In the genomic region with DNA sequence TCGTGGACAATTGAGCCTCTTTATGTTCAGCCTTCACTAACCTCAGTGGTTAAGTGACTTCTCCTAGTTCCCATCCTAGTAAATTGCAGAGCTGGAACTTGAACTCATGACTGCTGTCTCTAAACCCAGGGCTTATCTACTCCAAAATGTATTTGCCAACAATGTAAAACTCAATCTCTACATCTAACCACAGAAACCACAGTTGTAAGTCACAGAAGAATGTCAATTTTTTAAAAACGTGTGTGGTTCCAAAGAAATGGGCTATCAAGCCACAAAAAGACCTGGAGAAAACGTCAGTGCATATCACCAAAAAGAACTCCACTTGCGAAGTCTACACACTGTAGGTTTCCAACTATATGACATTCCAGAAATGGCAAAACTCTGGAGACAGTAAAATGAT, we compare ENCODE assay signal across 14 cellular contexts.
DNase-seq lines count a peak whose midpoint lies in the region; ATAC-seq and TF ChIP-seq lines count a peak whose summit lies in the region.
"Had no signal": no experiment of that assay in that cellular context is flagged by ENCODE, and none has a peak within 500 bp of the region (broad histone marks: within the 10 kb centered on the region; RNA-seq: fewer than 3 reads in every experiment).

No MANE protein-coding gene starts in this region.

- ATAC-seq in PC-3 (no peak), GM19467 (IDR thresholded peaks at IDR 0.05; ENCODE audit: unreplicated experiment) (no peak), GM19452 (IDR thresholded peaks at IDR 0.05; ENCODE audit: unreplicated experiment) (no peak)
- ATAC-seq in stimulated activated memory B cell treated with anti-CD40 and anti-IgM and Interleukin-4, amounts not matched to agents 10 μg/mL and 1 μg/mL and 100 μg/mL, for 72 hours: no peak

- H3K9me3 ChIP-seq in PC-3 (ENCODE audit: low read length): no peaks in the 10 kb centered on the region
- H3K9me3 ChIP-seq: transverse colon had no signal

- peak overlapping the region; percentile 0 for H3K4me3 Mint-ChIP-seq in activated T-cell treated with anti-CD3 and anti-CD28 coated beads, Interleukin-2, amount 50 U/mL, for 24 hours
- no peak overlapping the region for H3K4me3 Mint-ChIP-seq in stimulated activated memory B cell treated with anti-CD40 and anti-IgM and Interleukin-4, amounts not matched to agents 10 μg/mL and 1 μg/mL and 100 μg/mL, for 72 hours

- no peak overlapping the region for H3K4me3 ChIP-seq in PC-3 (ENCODE audit: low read length)
- H3K4me3 ChIP-seq: transverse colon had no signal

- intact Hi-C loops in PC-3 (cut with micrococcal nuclease): loop anchor here (10.0 kb wide), 2 partner anchors 97 to 247 kb away; a partner anchor contains a TSS

- DNase-seq in activated T-cell treated with anti-CD3 and anti-CD28 coated beads, Interleukin-2, amount 50 U/mL, for 24 hours: no peak
- no peak for DNase-seq in activated T-cell treated with anti-CD3 and anti-CD28 coated beads for 4 hours
- peak; percentile 52 for DNase-seq in PC-3
- peak; percentile 70 for DNase-seq in central memory CD4-positive, alpha-beta T cell
- DNase-seq in HPDE6-E6E7 (ENCODE audit: extremely low spot score): no peak
- DNase-seq: activated CD4-positive, alpha-beta T cell treated with anti-CD3 and anti-CD28 coated beads for 48 hours; left cardiac atrium; NCI-H2081; transverse colon had no signal

- H3K9me2 ChIP-seq in PC-3 (replicated peaks; ENCODE audit: low read length): no peaks in the 10 kb centered on the region

- no peak overlapping the region for H3K9ac ChIP-seq in PC-3 (ENCODE audit: low read length)
- H3K9ac ChIP-seq: parathyroid adenoma had no signal

- POLR2A ChIA-PET in PC-3 (lab: Charles Lee; ENCODE audit: unreplicated experiment): no interaction called here

- H4K20me1 ChIP-seq in PC-3 (ENCODE audit: low read length): no peaks in the 10 kb centered on the region

- H3K27ac ChIP-seq in PC-3 (ENCODE audit: low read length): no peak overlapping the region
- H3K27ac ChIP-seq: parathyroid adenoma, RWPE1, transverse colon had no signal

- CTCF ChIA-PET in PC-3 (lab: Charles Lee): no interaction called here

- H3K79me2 ChIP-seq in PC-3 (ENCODE audit: low read length): no peaks in the 10 kb centered on the region
- H3K79me2 ChIP-seq: parathyroid adenoma had no signal

- no peaks in the 10 kb centered on the region for H3K27me3 Mint-ChIP-seq in activated T-cell treated with anti-CD3 and anti-CD28 coated beads, Interleukin-2, amount 50 U/mL, for 24 hours
- H3K27me3 Mint-ChIP-seq in stimulated activated memory B cell treated with anti-CD40 and anti-IgM and Interleukin-4, amounts not matched to agents 10 μg/mL and 1 μg/mL and 100 μg/mL, for 72 hours: no peaks in the 10 kb centered on the region

- H3K9me3 Mint-ChIP-seq in activated T-cell treated with anti-CD3 and anti-CD28 coated beads, Interleukin-2, amount 50 U/mL, for 24 hours: no peaks in the 10 kb centered on the region
- no peaks in the 10 kb centered on the region for H3K9me3 Mint-ChIP-seq in stimulated activated memory B cell treated with anti-CD40 and anti-IgM and Interleukin-4, amounts not matched to agents 10 μg/mL and 1 μg/mL and 100 μg/mL, for 72 hours

- H3K4me2 ChIP-seq in PC-3 (ENCODE audit: low read length): no peak overlapping the region

- peaks cover 2% of the 10 kb centered on the region for H3K36me3 Mint-ChIP-seq in activated T-cell treated with anti-CD3 and anti-CD28 coated beads, Interleukin-2, amount 50 U/mL, for 24 hours (ENCODE audit: low read depth)
- H3K36me3 Mint-ChIP-seq in stimulated activated memory B cell treated with anti-CD40 and anti-IgM and Interleukin-4, amounts not matched to agents 10 μg/mL and 1 μg/mL and 100 μg/mL, for 72 hours: no peaks in the 10 kb centered on the region

- H3K36me3 ChIP-seq in PC-3 (ENCODE audit: low read depth, low read length): no peaks in the 10 kb centered on the region
- H3K36me3 ChIP-seq: transverse colon had no signal

- no peak for TF ChIP-seq CTCF in PC-3 (conservative IDR thresholded peaks at IDR 0.05; ENCODE audit: low read depth, low read length)

- BruUV-seq in PC-3 (replicated peaks; lab: Mats Ljungman, UMichigan): no TSS peak

- H3K27ac Mint-ChIP-seq in activated T-cell treated with anti-CD3 and anti-CD28 coated beads, Interleukin-2, amount 50 U/mL, for 24 hours: peak overlapping the region; percentile 70
- H3K27ac Mint-ChIP-seq in stimulated activated memory B cell treated with anti-CD40 and anti-IgM and Interleukin-4, amounts not matched to agents 10 μg/mL and 1 μg/mL and 100 μg/mL, for 72 hours: peak overlapping the region; percentile 42

- no peaks in the 10 kb centered on the region for H3F3A ChIP-seq in PC-3 (ENCODE audit: low read length, unreplicated experiment)

- no peaks in the 10 kb centered on the region for H3K27me3 ChIP-seq in PC-3 (ENCODE audit: low read length)
- H3K27me3 ChIP-seq: transverse colon had no signal

- no peak overlapping the region for H2AFZ ChIP-seq in PC-3 (ENCODE audit: low read length)
- H2AFZ ChIP-seq: parathyroid adenoma had no signal

- H3K4me1 ChIP-seq in PC-3 (ENCODE audit: insufficient read depth, low read length): peaks cover 19% of the 10 kb centered on the region
- H3K4me1 ChIP-seq: parathyroid adenoma had no signal

- peaks cover 62% of the 10 kb centered on the region for H3K4me1 Mint-ChIP-seq in activated T-cell treated with anti-CD3 and anti-CD28 coated beads, Interleukin-2, amount 50 U/mL, for 24 hours (ENCODE audit: low read depth)
- H3K4me1 Mint-ChIP-seq in stimulated activated memory B cell treated with anti-CD40 and anti-IgM and Interleukin-4, amounts not matched to agents 10 μg/mL and 1 μg/mL and 100 μg/mL, for 72 hours: peaks cover 34% of the 10 kb centered on the region

Comparison
In these comparisons a context has a peak if more than half of its experiments do, and no peak if none do; other contexts are left out.
1. DNase-seq: peak in PC-3 (single experiment) and central memory CD4-positive, alpha-beta T cell (single experiment); none in activated T-cell treated with anti-CD3 and anti-CD28 coated beads, Interleukin-2, amount 50 U/mL, for 24 hours (single experiment), activated T-cell treated with anti-CD3 and anti-CD28 coated beads for 4 hours (single experiment) and HPDE6-E6E7 (single experiment).